In genomic region chr19:51096473-51097165, GRCh38 we compare ENCODE assay signal across 8 cellular contexts. TPM values are rescaled to one million over a fixed set of nuclear protein-coding genes. Genes with fewer than 3 reads are reported as not detected.
DNase-seq lines count a peak whose midpoint lies in the region; ATAC-seq and TF ChIP-seq lines count a peak whose summit lies in the region.

No MANE protein-coding gene starts in this region.

- TF ChIP-seq CTCF in Loucy (conservative IDR thresholded peaks at IDR 0.05; ENCODE audit: low read length) (peak; percentile 30; the same call in 1 of the 2 replicates), body of pancreas (IDR thresholded peaks at IDR 0.05) (peak in 4 of 7 experiments; percentile 12 to 39 (median 30)), neural crest cell (conservative IDR thresholded peaks at IDR 0.05) (peak; percentile 34), psoas muscle (IDR thresholded peaks at IDR 0.05) (no peak)

- no peaks in the 10 kb centered on the region for H3F3A ChIP-seq in Loucy (ENCODE audit: low read depth)

- POLR2A ChIA-PET in activated CD4-positive, alpha-beta T cell treated with anti-CD3 and anti-CD28 coated beads, Interleukin-2, amount 10 ng/mL, durations not matched to agents 7 days and 5 days (lab: Charles Lee): no interaction called here

- 80 to 84% methylated on average over 6 of the region's 6 CpGs for WGBS in body of pancreas, 2 donors
- WGBS in psoas muscle, 3 donors: 70 to 80% (median 75%) methylated on average over 6 of the region's 6 CpGs

- H3K27me3 ChIP-seq in Loucy (ENCODE audit: insufficient read depth, low read length, poor library complexity, severe bottlenecking) (no peaks in the 10 kb centered on the region), body of pancreas (no peaks in the 10 kb centered on the region), psoas muscle (ENCODE audit: insufficient read depth in 3 of 3, low read length in 2 of 3) (no peaks in the 10 kb centered on the region)

- H3K36me3 Mint-ChIP-seq in activated CD4-positive, alpha-beta T cell treated with anti-CD3 and anti-CD28 coated beads, Interleukin-2, amount 10 ng/mL, durations not matched to agents 7 days and 5 days (ENCODE audit: low read depth): peaks cover 26% of the 10 kb centered on the region
- no peaks in the 10 kb centered on the region for H3K36me3 Mint-ChIP-seq in neural crest cell (ENCODE audit: low read depth)

- H3K27ac ChIP-seq in body of pancreas (no peak overlapping the region), psoas muscle (no peak overlapping the region)

- H3K36me3 ChIP-seq in Loucy (ENCODE audit: insufficient read depth, low read length): no peaks in the 10 kb centered on the region
- no peaks in the 10 kb centered on the region for H3K36me3 ChIP-seq in body of pancreas (replicated peaks in 1 of 2; ENCODE audit: insufficient read depth in 1 of 2, low read depth in 2 of 2)
- H3K36me3 ChIP-seq in psoas muscle (ENCODE audit: insufficient read depth in 1 of 2, low read depth in 1 of 2): peaks cover 0 to 12% of the 10 kb centered on the region in 2 donors

- intact Hi-C loops in body of pancreas (cut with DNase I) (loop anchor here (5.0 to 10.0 kb wide), 2 partner anchors 74 to 162 kb away; no protein-coding TSS in a partner anchor), psoas muscle (cut with DNase I) (loop anchor here in 1 of 2 donors (5.0 kb wide), 1 partner anchor 74 kb away; no protein-coding TSS in a partner anchor)

- no peak for DNase-seq in activated CD4-positive, alpha-beta T cell treated with anti-CD3 and anti-CD28 coated beads, Interleukin-2, amount 10 ng/mL, durations not matched to agents 7 days and 5 days
- DNase-seq in activated CD4-positive, alpha-beta T cell treated with anti-CD3 and anti-CD28 coated beads, Interleukin-2, amount 50 U/mL, for 1 hour: no peak
- peak in 2 of 4 donors; percentile 28 to 55 for DNase-seq in body of pancreas
- DNase-seq in neural crest cell (ENCODE audit: low read depth, low spot score): no peak
- no peak for DNase-seq in NCI-H1417 treated with DMSO at 0.1 percent for 48 hours (lab: John Stamatoyannopoulos, UW)
- DNase-seq in psoas muscle: no peak

- CTCF ChIA-PET in activated CD4-positive, alpha-beta T cell treated with anti-CD3 and anti-CD28 coated beads, Interleukin-2, amount 10 ng/mL, durations not matched to agents 7 days and 5 days (lab: Charles Lee): interaction anchor here (0.6 to 1.8 kb wide), 4 partner anchors 9 to 681 kb away, joined by 3 to 6 read pairs (median 4); no protein-coding TSS in a partner anchor

- no peaks in the 10 kb centered on the region for H4K20me1 ChIP-seq in Loucy (ENCODE audit: insufficient read depth, low read length, poor library complexity, severe bottlenecking)

- no peaks in the 10 kb centered on the region for H3K9me2 ChIP-seq in Loucy (replicated peaks; ENCODE audit: low read depth, low read length)

- H3K4me3 Mint-ChIP-seq in activated CD4-positive, alpha-beta T cell treated with anti-CD3 and anti-CD28 coated beads, Interleukin-2, amount 10 ng/mL, durations not matched to agents 7 days and 5 days: no peak overlapping the region
- no peak overlapping the region for H3K4me3 Mint-ChIP-seq in neural crest cell

- H3K9ac ChIP-seq in Loucy (ENCODE audit: low read depth, low read length, poor library complexity, severe bottlenecking): no peak overlapping the region

- H2AFZ ChIP-seq in Loucy (ENCODE audit: low read length): no peak overlapping the region

- no peaks in the 10 kb centered on the region for H3K79me2 ChIP-seq in Loucy (ENCODE audit: insufficient read depth, low read length)

- no peaks in the 10 kb centered on the region for H3K27me3 Mint-ChIP-seq in activated CD4-positive, alpha-beta T cell treated with anti-CD3 and anti-CD28 coated beads, Interleukin-2, amount 10 ng/mL, durations not matched to agents 7 days and 5 days
- no peaks in the 10 kb centered on the region for H3K27me3 Mint-ChIP-seq in neural crest cell (ENCODE audit: low read depth)

- no peaks in the 10 kb centered on the region for H3K4me1 ChIP-seq in Loucy (ENCODE audit: insufficient read depth, low read length, poor library complexity, severe bottlenecking)
- peaks cover 18% of the 10 kb centered on the region for H3K4me1 ChIP-seq in body of pancreas
- H3K4me1 ChIP-seq in psoas muscle: peaks cover 4% of the 10 kb centered on the region

- TF ChIP-seq POLR2A in body of pancreas (IDR thresholded peaks at IDR 0.05): no peak

- H3K4me1 Mint-ChIP-seq in activated CD4-positive, alpha-beta T cell treated with anti-CD3 and anti-CD28 coated beads, Interleukin-2, amount 10 ng/mL, durations not matched to agents 7 days and 5 days: peaks cover 18% of the 10 kb centered on the region
- H3K4me1 Mint-ChIP-seq in neural crest cell: peaks cover 3% of the 10 kb centered on the region

- no peak overlapping the region for H3K4me2 ChIP-seq in Loucy (ENCODE audit: low read depth, low read length, poor library complexity, severe bottlenecking)

- H3K4me3 ChIP-seq in Loucy (ENCODE audit: low read length, poor library complexity, severe bottlenecking) (no peak overlapping the region), body of pancreas (no peak overlapping the region), psoas muscle (no peak overlapping the region)

- H3K27ac Mint-ChIP-seq in activated CD4-positive, alpha-beta T cell treated with anti-CD3 and anti-CD28 coated beads, Interleukin-2, amount 10 ng/mL, durations not matched to agents 7 days and 5 days: peak overlapping the region; percentile 74
- no peak overlapping the region for H3K27ac Mint-ChIP-seq in neural crest cell (ENCODE audit: unreplicated experiment)

- ATAC-seq in body of pancreas (no peak), psoas muscle (no peak), HG03378 (IDR thresholded peaks at IDR 0.05; ENCODE audit: unreplicated experiment) (no peak)

- H3K9me3 Mint-ChIP-seq in activated CD4-positive, alpha-beta T cell treated with anti-CD3 and anti-CD28 coated beads, Interleukin-2, amount 10 ng/mL, durations not matched to agents 7 days and 5 days: no peaks in the 10 kb centered on the region
- H3K9me3 Mint-ChIP-seq in neural crest cell: no peaks in the 10 kb centered on the region

- no peaks in the 10 kb centered on the region for H3K9me3 ChIP-seq in Loucy (ENCODE audit: insufficient read depth, low read depth, low read length)
- H3K9me3 ChIP-seq in body of pancreas: no peaks in the 10 kb centered on the region
- H3K9me3 ChIP-seq in psoas muscle: no peaks in the 10 kb centered on the region

RNA-seq across cellular contexts. Expression of gene CTU1, which starts 11.6 kb away (rescaled TPM):
- total RNA-seq in activated CD4-positive, alpha-beta T cell treated with anti-CD3 and anti-CD28 coated beads, Interleukin-2, amount 10 ng/mL, durations not matched to agents 7 days and 5 days: 1 to 10 TPM; 8.5 to 10.0 TPM
- total RNA-seq in body of pancreas (10 to 100 TPM in 1 of 2 donors, 1 to 10 TPM in 1; 6.0 to 32.3 TPM), neural crest cell (8.3 and 8.4 TPM in 2 replicates), psoas muscle (1 to 10 TPM; 4.9 to 9.1 (median 6.0) TPM)
- 1 to 10 TPM; 1.4 to 7.5 (median 2.1) TPM for polyA plus RNA-seq in psoas muscle

RNA-seq across cellular contexts. Expression of gene KLK14, which starts 13.9 kb away (rescaled TPM):
- total RNA-seq in activated CD4-positive, alpha-beta T cell treated with anti-CD3 and anti-CD28 coated beads, Interleukin-2, amount 10 ng/mL, durations not matched to agents 7 days and 5 days: under 1 TPM; 0.35 to 0.67 TPM
- total RNA-seq in body of pancreas (not detected), neural crest cell (0.26 and 0.75 TPM in 2 replicates), psoas muscle (not detected)
- under 1 TPM in 1 of 3 donors, not detected in 2; 0.20 TPM for polyA plus RNA-seq in psoas muscle

RNA-seq across cellular contexts. Expression of gene SIGLEC9, which starts 28.1 kb away (rescaled TPM):
- total RNA-seq in activated CD4-positive, alpha-beta T cell treated with anti-CD3 and anti-CD28 coated beads, Interleukin-2, amount 10 ng/mL, durations not matched to agents 7 days and 5 days: under 1 TPM; 0.20 to 0.27 TPM
- total RNA-seq in body of pancreas: 1 to 10 TPM in 1 of 2 donors, under 1 TPM in 1; 0.33 to 1.3 TPM
- not detected in 2 replicates for total RNA-seq in neural crest cell
- total RNA-seq in psoas muscle: 1 to 10 TPM in 3 of 4 donors, under 1 TPM in 1; 0.73 to 2.2 (median 1.8) TPM
- under 1 TPM; 0.24 to 0.69 (median 0.25) TPM for polyA plus RNA-seq in psoas muscle

RNA-seq across cellular contexts. Expression of gene KLK13, which starts 31.7 kb away (rescaled TPM):
- total RNA-seq in activated CD4-positive, alpha-beta T cell treated with anti-CD3 and anti-CD28 coated beads, Interleukin-2, amount 10 ng/mL, durations not matched to agents 7 days and 5 days: not detected
- total RNA-seq in body of pancreas: 10 to 100 TPM in 1 of 2 donors, under 1 TPM in 1; 0.52 to 31.6 TPM
- total RNA-seq in neural crest cell: not detected in 2 replicates
- not detected for total RNA-seq in psoas muscle
- under 1 TPM in 1 of 3 donors, not detected in 2; 0.18 TPM for polyA plus RNA-seq in psoas muscle

RNA-seq across cellular contexts. Expression of gene SIGLEC7, which starts 45.5 kb away (rescaled TPM):
- not detected for total RNA-seq in activated CD4-positive, alpha-beta T cell treated with anti-CD3 and anti-CD28 coated beads, Interleukin-2, amount 10 ng/mL, durations not matched to agents 7 days and 5 days
- total RNA-seq in body of pancreas: not detected
- total RNA-seq in neural crest cell: not detected in 2 replicates
- under 1 TPM; 0.38 to 0.82 (median 0.50) TPM for total RNA-seq in psoas muscle
- under 1 TPM in 2 of 3 donors, not detected in 1; 0.08 to 0.60 TPM for polyA plus RNA-seq in psoas muscle
